Comparison of ENCODE assay signal across 10 cellular contexts in the genomic region with DNA sequence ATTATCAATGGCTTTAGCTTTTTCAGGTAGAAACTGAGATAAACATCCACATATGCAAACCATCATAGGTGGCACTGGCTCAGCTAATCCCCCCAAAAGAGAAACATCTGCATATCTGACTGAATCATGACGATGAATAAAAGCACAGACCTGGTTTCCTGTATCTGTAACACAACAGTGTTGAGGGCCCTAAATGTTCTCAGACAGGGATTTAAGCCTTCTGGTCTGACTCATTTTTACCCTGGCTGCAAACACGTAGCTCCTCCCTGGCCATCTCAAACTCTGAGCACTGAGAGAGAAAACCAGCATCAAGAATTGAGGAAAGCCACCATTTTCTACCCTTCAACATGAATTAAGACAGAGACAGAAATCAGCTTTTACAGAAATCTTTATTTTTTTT. TPM values are rescaled to one million over a fixed set of nuclear protein-coding genes. Genes with fewer than 3 reads are reported as not detected.
DNase-seq lines count a peak whose midpoint lies in the region; ATAC-seq lines count a peak whose summit lies in the region.
"Had no signal": no experiment of that assay in that cellular context is flagged by ENCODE, and none has a peak within 500 bp of the region (broad histone marks: within the 10 kb centered on the region; RNA-seq: fewer than 3 reads in every experiment).

No MANE protein-coding gene starts in this region.

- DNase-seq in activated CD8-positive, alpha-beta memory T cell treated with anti-CD3 and anti-CD28 coated beads, Interleukin-2, amount 10 ng/mL, durations not matched to agents 7 days and 5 days: peak; percentile 76
- no peak for DNase-seq in activated CD8-positive, alpha-beta memory T cell treated with anti-CD3 and anti-CD28 coated beads, Interleukin-2, amount 50 U/mL, for 4 hours
- peak; percentile 25 to 36 for DNase-seq in activated CD4-positive, alpha-beta T cell treated with anti-CD3 and anti-CD28 coated beads, Interleukin-2, amount 50 U/mL, for 4 hours
- peak; percentile 41 for DNase-seq in stimulated activated naive CD4-positive, alpha-beta T cell treated with Interleukin-2 at 50 U/mL for 16 hours (lab: John Stamatoyannopoulos, UW)
- DNase-seq in H7 (no peak), T1000 (lab: John Stamatoyannopoulos, UW) (no peak), GOT3 (lab: John Stamatoyannopoulos, UW) (no peak)
- DNase-seq: MV-4-11, uterus had no signal

- H3K36me3 Mint-ChIP-seq in activated CD8-positive, alpha-beta memory T cell treated with anti-CD3 and anti-CD28 coated beads, Interleukin-2, amount 10 ng/mL, durations not matched to agents 7 days and 5 days: peaks cover 57% of the 10 kb centered on the region

- H3K36me3 ChIP-seq in H7 (replicated peaks; ENCODE audit: control insufficient read depth, insufficient read depth, low read length): peaks cover 1% of the 10 kb centered on the region
- H3K36me3 ChIP-seq: uterus had no signal

- H3K27me3 ChIP-seq in H7 (ENCODE audit: control insufficient read depth, insufficient read depth, low read length): no peaks in the 10 kb centered on the region
- H3K27me3 ChIP-seq: uterus had no signal

- peak overlapping the region; percentile 92 for H3K27ac Mint-ChIP-seq in activated CD8-positive, alpha-beta memory T cell treated with anti-CD3 and anti-CD28 coated beads, Interleukin-2, amount 10 ng/mL, durations not matched to agents 7 days and 5 days

- H3K4me3 Mint-ChIP-seq in activated CD8-positive, alpha-beta memory T cell treated with anti-CD3 and anti-CD28 coated beads, Interleukin-2, amount 10 ng/mL, durations not matched to agents 7 days and 5 days: peak overlapping the region; percentile 58

- no peak overlapping the region for H3K4me3 ChIP-seq in H7 (ENCODE audit: insufficient read depth, low read depth, low read length)
- H3K4me3 ChIP-seq: uterus had no signal

- H3K27me3 Mint-ChIP-seq in activated CD8-positive, alpha-beta memory T cell treated with anti-CD3 and anti-CD28 coated beads, Interleukin-2, amount 10 ng/mL, durations not matched to agents 7 days and 5 days: no peaks in the 10 kb centered on the region

- H3K9me3 Mint-ChIP-seq in activated CD8-positive, alpha-beta memory T cell treated with anti-CD3 and anti-CD28 coated beads, Interleukin-2, amount 10 ng/mL, durations not matched to agents 7 days and 5 days (ENCODE audit: low read depth): no peaks in the 10 kb centered on the region

- peak; percentile 87 for ATAC-seq in activated CD8-positive, alpha-beta memory T cell treated with anti-CD3 and anti-CD28 coated beads, Interleukin-2, amount 10 ng/mL, durations not matched to agents 7 days and 5 days
- peak; percentile 44 for ATAC-seq in esophagus mucosa

- CTCF ChIA-PET in activated CD8-positive, alpha-beta memory T cell treated with anti-CD3 and anti-CD28 coated beads, Interleukin-2, amount 10 ng/mL, durations not matched to agents 7 days and 5 days (lab: Charles Lee): interaction anchor here (1.0 to 10.3 kb wide), 10 partner anchors 9 to 725 kb away, joined by 4 to 78 read pairs (median 10); no protein-coding TSS in a partner anchor

- peaks cover 77% of the 10 kb centered on the region for H3K4me1 Mint-ChIP-seq in activated CD8-positive, alpha-beta memory T cell treated with anti-CD3 and anti-CD28 coated beads, Interleukin-2, amount 10 ng/mL, durations not matched to agents 7 days and 5 days

RNA-seq across cellular contexts. Expression of a gene that starts 35.2 kb away (rescaled TPM):
- 10 to 100 TPM; 44.9 to 48.1 TPM for total RNA-seq in activated CD8-positive, alpha-beta memory T cell treated with anti-CD3 and anti-CD28 coated beads, Interleukin-2, amount 10 ng/mL, durations not matched to agents 7 days and 5 days
- total RNA-seq in esophagus mucosa: 28.8 TPM
- 35.8 and 41.8 TPM in 2 replicates for total RNA-seq in H7 (2014; rRNA removed; shearing (Covaris generic))

RNA-seq across cellular contexts. Expression of a gene that starts 35.2 kb away (rescaled TPM):
- total RNA-seq in activated CD8-positive, alpha-beta memory T cell treated with anti-CD3 and anti-CD28 coated beads, Interleukin-2, amount 10 ng/mL, durations not matched to agents 7 days and 5 days: 1 to 10 TPM; 8.7 to 9.4 TPM
- total RNA-seq in esophagus mucosa: 4.8 TPM
- 1.6 and 2.7 TPM in 2 replicates for total RNA-seq in H7 (2014; rRNA removed; shearing (Covaris generic))

RNA-seq across cellular contexts. Expression of a gene that starts 52.0 kb away (rescaled TPM):
- 10 to 100 TPM; 28.0 to 40.3 TPM for total RNA-seq in activated CD8-positive, alpha-beta memory T cell treated with anti-CD3 and anti-CD28 coated beads, Interleukin-2, amount 10 ng/mL, durations not matched to agents 7 days and 5 days
- total RNA-seq in esophagus mucosa: 78.7 TPM
- total RNA-seq in H7 (2014; rRNA removed; shearing (Covaris generic)): 159 and 193 TPM in 2 replicates

Comparison
In these comparisons a context has a peak if more than half of its experiments do, and no peak if none do; other contexts are left out.
1. DNase-seq: peak in activated CD8-positive, alpha-beta memory T cell treated with anti-CD3 and anti-CD28 coated beads, Interleukin-2, amount 10 ng/mL, durations not matched to agents 7 days and 5 days (single experiment), activated CD4-positive, alpha-beta T cell treated with anti-CD3 and anti-CD28 coated beads, Interleukin-2, amount 50 U/mL, for 4 hours (2 of 2) and stimulated activated naive CD4-positive, alpha-beta T cell treated with Interleukin-2 at 50 U/mL for 16 hours (single experiment); none in activated CD8-positive, alpha-beta memory T cell treated with anti-CD3 and anti-CD28 coated beads, Interleukin-2, amount 50 U/mL, for 4 hours (single experiment), H7 (single experiment), T1000 (single experiment) and GOT3 (single experiment).